ENCODE assay signal across 23 cellular contexts in genomic region chr1:169951108-169951507, GRCh38. TPM values are rescaled to one million over a fixed set of nuclear protein-coding genes. Genes with fewer than 3 reads are reported as not detected.
A peak's percentile ranks its signal among the peaks of the same experiment; 100 is the strongest.
DNase-seq lines count a peak whose midpoint lies in the region; ATAC-seq, FAIRE-seq and TF ChIP-seq lines count a peak whose summit lies in the region.
"Had no signal": no experiment of that assay in that cellular context is flagged by ENCODE, and none has a peak within 500 bp of the region (broad histone marks: within the 10 kb centered on the region; RNA-seq: fewer than 3 reads in every experiment).

No MANE protein-coding gene starts in this region.

- 0 out of 2 replicates have a peak overlapping the region, but pooled peaks have one; percentile 39 for H3K27ac Mint-ChIP-seq in GM23338
- H3K27ac Mint-ChIP-seq in CD4-positive, alpha-beta memory T cell, result no peak overlapping the region
- H3K27ac Mint-ChIP-seq: B cell; CD4-positive, CD25-positive, alpha-beta regulatory T cell; CD8-positive, alpha-beta memory T cell; HFFc6 had no signal

- H3K4me3 Mint-ChIP-seq in GM23338, result no peak overlapping the region
- H3K4me3 Mint-ChIP-seq in CD4-positive, alpha-beta memory T cell, result no peak overlapping the region
- H3K4me3 Mint-ChIP-seq: B cell; CD4-positive, CD25-positive, alpha-beta regulatory T cell; CD8-positive, alpha-beta memory T cell; HFFc6 had no signal

- H3K36me3 ChIP-seq in GM23338 (ENCODE audit: insufficient read depth) (no peaks in the 10 kb centered on the region), HUES48 (ENCODE audit: control insufficient read depth, insufficient read depth, low read length) (no peaks in the 10 kb centered on the region), kidney (ENCODE audit: control insufficient read depth in 1 of 2, insufficient read depth in 2 of 2, low read length in 2 of 2) (no peaks in the 10 kb centered on the region)
- H3K36me3 ChIP-seq in CD4-positive, alpha-beta memory T cell (ENCODE audit: insufficient read depth, low read length), result no peaks in the 10 kb centered on the region
- H3K36me3 ChIP-seq: BLaER1 had no signal

- intact Hi-C loops in kidney (cut with DNase I), result no loop called here
- intact Hi-C loops in CD4-positive, alpha-beta memory T cell (cut with micrococcal nuclease), result no loop called here

- no peaks in the 10 kb centered on the region for H3K9me3 ChIP-seq in HUES48 (ENCODE audit: control insufficient read depth, insufficient read depth, low read length)
- H3K9me3 ChIP-seq in kidney (ENCODE audit: control insufficient read depth in 1 of 2, low read length in 2 of 2), result no peaks in the 10 kb centered on the region
- no peaks in the 10 kb centered on the region for H3K9me3 ChIP-seq in CD4-positive, alpha-beta memory T cell (ENCODE audit: control insufficient read depth in 1 of 2, low read length in 2 of 2)
- H3K9me3 ChIP-seq: BLaER1 had no signal

- H3K4me2 ChIP-seq in GM23338, result 0 out of 2 replicates have a peak overlapping the region, but pooled peaks have one; percentile 9
- H3K4me2 ChIP-seq: BLaER1 had no signal

- H3K4me3 ChIP-seq in GM23338, result no peak overlapping the region
- peak overlapping the region; percentile 26; the same call in 1 of the 2 replicates for H3K4me3 ChIP-seq in HUES48 (ENCODE audit: low read depth, low read length)
- no peak overlapping the region for H3K4me3 ChIP-seq in kidney (ENCODE audit: low read length in 2 of 2)
- H3K4me3 ChIP-seq in CD4-positive, alpha-beta memory T cell (ENCODE audit: low read length in 2 of 2), result no peak overlapping the region
- H3K4me3 ChIP-seq: BLaER1 had no signal

- no peak for ATAC-seq in GM23338
- ATAC-seq in HG03469 (IDR thresholded peaks at IDR 0.05; ENCODE audit: unreplicated experiment), result no peak
- ATAC-seq: HCT116 had no signal

- TF ChIP-seq CTCF in GM23338 (conservative IDR thresholded peaks at IDR 0.05; ENCODE audit: low read depth in 2 of 2) (no peak), kidney (IDR thresholded peaks at IDR 0.05; ENCODE audit: borderline replicate concordance, extremely low read depth, insufficient read depth) (no peak)

- no peaks in the 10 kb centered on the region for H4K20me1 ChIP-seq in GM23338 (replicated peaks; ENCODE audit: insufficient read depth)
- H4K20me1 ChIP-seq: BLaER1 had no signal

- peaks cover 3% of the 10 kb centered on the region; the same call in 2 of the 3 replicates for H3K4me1 Mint-ChIP-seq in GM23338
- no peaks in the 10 kb centered on the region for H3K4me1 Mint-ChIP-seq in CD4-positive, alpha-beta memory T cell
- H3K4me1 Mint-ChIP-seq: B cell; CD4-positive, CD25-positive, alpha-beta regulatory T cell; CD8-positive, alpha-beta memory T cell had no signal

- no peak overlapping the region for H2AFZ ChIP-seq in GM23338

- H3F3A ChIP-seq in GM23338 (replicated peaks; ENCODE audit: low read depth), result no peaks in the 10 kb centered on the region

- H3K27me3 ChIP-seq in GM23338 (ENCODE audit: insufficient read depth) (no peaks in the 10 kb centered on the region), HUES48 (ENCODE audit: control insufficient read depth, insufficient read depth, low read length) (no peaks in the 10 kb centered on the region)
- no peaks in the 10 kb centered on the region for H3K27me3 ChIP-seq in CD4-positive, alpha-beta memory T cell (ENCODE audit: insufficient read depth, low read length)
- H3K27me3 ChIP-seq: BLaER1 had no signal

- H3K9me2 ChIP-seq in GM23338 (ENCODE audit: insufficient read depth), result no peaks in the 10 kb centered on the region

- no peaks in the 10 kb centered on the region for H3K79me2 ChIP-seq in GM23338 (replicated peaks; ENCODE audit: insufficient read depth)

- H3K9ac ChIP-seq in HUES48 (ENCODE audit: low read depth, low read length) (no peak overlapping the region), kidney (ENCODE audit: low read length in 2 of 2) (no peak overlapping the region)
- H3K9ac ChIP-seq: BLaER1 had no signal

- H3K4me1 ChIP-seq in GM23338 (ENCODE audit: insufficient read depth), result peaks cover 11% of the 10 kb centered on the region
- peaks cover 28% of the 10 kb centered on the region for H3K4me1 ChIP-seq in HUES48 (ENCODE audit: control insufficient read depth, insufficient read depth, low read length)
- no peaks in the 10 kb centered on the region for H3K4me1 ChIP-seq in kidney (ENCODE audit: control insufficient read depth in 1 of 2, insufficient read depth in 1 of 2, low read depth in 1 of 2, low read length in 2 of 2)
- no peaks in the 10 kb centered on the region for H3K4me1 ChIP-seq in CD4-positive, alpha-beta memory T cell (ENCODE audit: insufficient read depth, low read length)
- H3K4me1 ChIP-seq: BLaER1 had no signal

- FAIRE-seq in kidney (lab: Jason Lieb, UNC), result peak; percentile 25
- FAIRE-seq: GM12891, GM18507, H1 had no signal

- POLR2A ChIA-PET in CD4-positive, alpha-beta memory T cell (lab: Charles Lee; ENCODE audit: partially characterized antibody), result no interaction called here

- DNase-seq in GM23338 (ENCODE audit: low spot score) (no peak), kidney (no peak), A172 (ENCODE audit: low spot score) (no peak), NCI-H146 (lab: John Stamatoyannopoulos, UW) (no peak)
- DNase-seq in CD4-positive, alpha-beta memory T cell, result no peak
- DNase-seq: 8988T; CD4-positive, CD25-positive, alpha-beta regulatory T cell; CD8-positive, alpha-beta memory T cell; DMS 273 treated with DMSO at 0.1 percent for 48 hours; DMS79; EL; GF-D8; H7; HFFc6 had no signal

- H3K9me3 Mint-ChIP-seq in GM23338, result no peaks in the 10 kb centered on the region
- no peaks in the 10 kb centered on the region for H3K9me3 Mint-ChIP-seq in CD4-positive, alpha-beta memory T cell
- H3K9me3 Mint-ChIP-seq: CD4-positive, CD25-positive, alpha-beta regulatory T cell; CD8-positive, alpha-beta memory T cell; HFFc6 had no signal

- no peaks in the 10 kb centered on the region for H3K36me3 Mint-ChIP-seq in GM23338 (ENCODE audit: low read depth)
- peaks cover 7 to 14% of the 10 kb centered on the region in 2 donors for H3K36me3 Mint-ChIP-seq in CD4-positive, alpha-beta memory T cell

- H3K27ac ChIP-seq in GM23338 (ENCODE audit: low read depth) (no peak overlapping the region), HUES48 (ENCODE audit: low read depth, low read length) (peak overlapping the region; percentile 42), kidney (ENCODE audit: low read depth in 2 of 2, low read length in 2 of 2) (no peak overlapping the region)
- H3K27ac ChIP-seq in CD4-positive, alpha-beta memory T cell (ENCODE audit: low read depth, low read length), result no peak overlapping the region
- H3K27ac ChIP-seq: BLaER1, C4-2B had no signal

- CTCF ChIA-PET in CD4-positive, alpha-beta memory T cell (lab: Charles Lee; ENCODE audit: partially characterized antibody), result no interaction called here

- H3K27me3 Mint-ChIP-seq in GM23338 (ENCODE audit: insufficient read depth, low read depth, poor library complexity), result no peaks in the 10 kb centered on the region
- H3K27me3 Mint-ChIP-seq in CD4-positive, alpha-beta memory T cell, result no peaks in the 10 kb centered on the region
- H3K27me3 Mint-ChIP-seq: B cell; CD4-positive, CD25-positive, alpha-beta regulatory T cell; CD8-positive, alpha-beta memory T cell had no signal

TF ChIP-seq in GM23338, 12 proteins besides CTCF, POLR2A, EP300 and RAD21:
- TF ChIP-seq JUNB (IDR thresholded peaks at IDR 0.05; ENCODE audit: unreplicated experiment), result no peak

RNA-seq across cellular contexts. Expression of gene SCYL3, which starts 57.4 kb away (rescaled TPM):
- total RNA-seq in GM23338 (2014; rRNA removed; shearing (Covaris generic)), result 6.1 and 6.8 TPM in 2 replicates
- polyA plus RNA-seq in GM23338 (2016; fragmentation: Nextera tagmentation; extraction: Ambion mirVana), result 1.8 and 2.2 TPM in 2 replicates
- 14.8 TPM for total RNA-seq in kidney
- 5.6 TPM for polyA plus RNA-seq in kidney (ENCODE audit: insufficient read depth, low read depth, low replicate concordance)
- total RNA-seq in A172 (2014; rRNA removed; shearing (Covaris generic)), result 6.9 and 7.0 TPM in 2 replicates
- total RNA-seq in CD4-positive, alpha-beta memory T cell, result 10 to 100 TPM; 23.5 to 24.3 TPM
- 10 to 100 TPM; 14.4 to 15.7 TPM for polyA plus RNA-seq in CD4-positive, alpha-beta memory T cell
